In the genomic region with DNA sequence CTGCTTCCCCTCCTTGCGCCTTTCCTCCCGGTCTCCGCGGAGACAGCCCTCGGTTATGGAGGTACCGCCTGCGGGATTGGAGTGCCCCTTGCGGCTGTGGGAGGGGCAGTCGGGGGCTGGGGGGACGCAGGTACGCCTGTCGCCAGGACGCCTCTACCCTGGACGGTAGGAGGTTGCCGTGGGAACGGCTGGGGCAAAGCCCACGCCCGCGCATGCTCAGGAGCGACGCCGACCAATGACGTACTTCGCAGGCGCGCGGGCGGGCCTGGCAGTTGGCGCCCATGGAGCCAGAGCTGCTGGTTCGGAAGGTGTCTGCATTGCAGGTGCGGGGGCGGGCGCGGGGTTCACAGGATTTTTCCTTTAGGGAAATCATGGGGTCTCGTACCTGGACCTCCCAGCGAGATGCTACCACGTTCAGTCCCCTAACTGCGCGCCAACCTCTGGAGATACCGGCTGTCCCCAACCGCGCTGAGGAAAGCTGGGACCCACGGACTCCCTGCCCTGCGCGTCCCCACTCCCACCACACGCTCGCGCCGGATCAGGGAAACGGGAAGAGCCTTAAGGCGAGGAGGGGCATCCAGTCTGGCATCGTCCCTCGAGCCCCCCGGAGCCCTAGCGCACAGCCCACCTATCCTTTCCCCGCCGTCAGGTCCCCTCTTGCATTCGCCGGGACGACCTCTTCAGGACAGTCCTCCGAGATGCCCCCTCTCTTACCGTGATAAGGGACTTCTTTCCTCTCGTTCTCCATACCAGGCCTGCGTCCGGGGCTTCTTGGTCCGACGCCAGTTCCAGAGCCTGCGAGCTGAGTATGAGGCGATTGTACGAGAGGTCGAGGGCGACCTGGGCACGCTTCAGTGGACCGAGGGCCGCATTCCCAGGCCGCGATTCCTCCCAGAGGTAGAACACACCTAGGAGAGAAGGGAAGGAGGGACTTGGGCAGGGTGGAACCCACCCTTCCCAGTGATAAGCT, we compare ENCODE assay signal across 1 cellular context.
A peak's percentile ranks its signal among the peaks of the same experiment; 100 is the strongest.
TF ChIP-seq lines count a peak whose summit lies in the region.

A gene (plus strand): TSS at position 271 of the 970 bp plus-strand sequence. CDS start 11 bp downstream, at position 282.

TF ChIP-seq in HepG2, 621 proteins besides CTCF, POLR2A, EP300 and RAD21 (continued from another document and continues in another):
- TF ChIP-seq, protein P1, sequence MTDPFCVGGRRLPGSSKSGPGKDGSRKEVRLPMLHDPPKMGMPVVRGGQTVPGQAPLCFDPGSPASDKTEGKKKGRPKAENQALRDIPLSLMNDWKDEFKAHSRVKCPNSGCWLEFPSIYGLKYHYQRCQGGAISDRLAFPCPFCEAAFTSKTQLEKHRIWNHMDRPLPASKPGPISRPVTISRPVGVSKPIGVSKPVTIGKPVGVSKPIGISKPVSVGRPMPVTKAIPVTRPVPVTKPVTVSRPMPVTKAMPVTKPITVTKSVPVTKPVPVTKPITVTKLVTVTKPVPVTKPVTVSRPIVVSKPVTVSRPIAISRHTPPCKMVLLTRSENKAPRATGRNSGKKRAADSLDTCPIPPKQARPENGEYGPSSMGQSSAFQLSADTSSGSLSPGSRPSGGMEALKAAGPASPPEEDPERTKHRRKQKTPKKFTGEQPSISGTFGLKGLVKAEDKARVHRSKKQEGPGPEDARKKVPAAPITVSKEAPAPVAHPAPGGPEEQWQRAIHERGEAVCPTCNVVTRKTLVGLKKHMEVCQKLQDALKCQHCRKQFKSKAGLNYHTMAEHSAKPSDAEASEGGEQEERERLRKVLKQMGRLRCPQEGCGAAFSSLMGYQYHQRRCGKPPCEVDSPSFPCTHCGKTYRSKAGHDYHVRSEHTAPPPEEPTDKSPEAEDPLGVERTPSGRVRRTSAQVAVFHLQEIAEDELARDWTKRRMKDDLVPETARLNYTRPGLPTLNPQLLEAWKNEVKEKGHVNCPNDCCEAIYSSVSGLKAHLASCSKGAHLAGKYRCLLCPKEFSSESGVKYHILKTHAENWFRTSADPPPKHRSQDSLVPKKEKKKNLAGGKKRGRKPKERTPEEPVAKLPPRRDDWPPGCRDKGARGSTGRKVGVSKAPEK (CRISPR knock-in tag; IDR thresholded peaks at IDR 0.05; ENCODE audit: borderline replicate concordance) = no peak
- TF ChIP-seq PAWR (CRISPR knock-in tag; IDR thresholded peaks at IDR 0.05; ENCODE audit: borderline replicate concordance) (no peak), YEATS2 (CRISPR knock-in tag; IDR thresholded peaks at IDR 0.05; ENCODE audit: borderline replicate concordance) (peak; percentile 79), REPIN1 (CRISPR knock-in tag; IDR thresholded peaks at IDR 0.05; ENCODE audit: borderline replicate concordance, low read depth) (no peak), ZBTB20 (CRISPR knock-in tag; IDR thresholded peaks at IDR 0.05; ENCODE audit: borderline replicate concordance, low read depth) (no peak), ZNF720 (CRISPR knock-in tag; IDR thresholded peaks at IDR 0.05) (no peak), SMYD3 (CRISPR knock-in tag; IDR thresholded peaks at IDR 0.05) (no peak), ZNF335 (CRISPR knock-in tag; IDR thresholded peaks at IDR 0.05) (no peak), CBX5 (CRISPR knock-in tag; IDR thresholded peaks at IDR 0.05; ENCODE audit: borderline replicate concordance) (no peak), ERF (CRISPR knock-in tag; IDR thresholded peaks at IDR 0.05) (0 out of 2 replicates have a peak, but pooled peaks have one; percentile 42), ARID2 (CRISPR knock-in tag; IDR thresholded peaks at IDR 0.05; ENCODE audit: borderline replicate concordance) (no peak), FOXJ3 (CRISPR knock-in tag; IDR thresholded peaks at IDR 0.05; ENCODE audit: borderline replicate concordance) (no peak), ZSCAN9 (CRISPR knock-in tag; IDR thresholded peaks at IDR 0.05; ENCODE audit: borderline replicate concordance) (peak; percentile 29; the same call in 1 of the 2 replicates), ZFP62 (CRISPR knock-in tag; IDR thresholded peaks at IDR 0.05) (no peak), MXI1 (IDR thresholded peaks at IDR 0.05; ENCODE audit: borderline replicate concordance, low read depth, low read length) (peak; percentile 94; the same call in 2 of the 3 replicates), POLR2G (IDR thresholded peaks at IDR 0.05; ENCODE audit: low read depth, low read length) (peak; percentile 82), SP1 (IDR thresholded peaks at IDR 0.05) (no peak), SP1 (CRISPR knock-in tag; IDR thresholded peaks at IDR 0.05) (peak; percentile 42; the same call in 1 of the 2 replicates), ZNF138 (CRISPR knock-in tag; IDR thresholded peaks at IDR 0.05; ENCODE audit: low read depth) (0 out of 2 replicates have a peak, but pooled peaks have one; percentile 43), TSC22D2 (CRISPR knock-in tag; IDR thresholded peaks at IDR 0.05; ENCODE audit: borderline replicate concordance) (no peak), CREB1 (IDR thresholded peaks at IDR 0.05) (peak; percentile 88), CREB1 (CRISPR knock-in tag; IDR thresholded peaks at IDR 0.05) (peak; percentile 95), ZNF143 (CRISPR knock-in tag; IDR thresholded peaks at IDR 0.05) (no peak), FLYWCH1 (CRISPR knock-in tag; IDR thresholded peaks at IDR 0.05) (no peak), ZNF879 (CRISPR knock-in tag; IDR thresholded peaks at IDR 0.05) (no peak), ZMYM4 (CRISPR knock-in tag; IDR thresholded peaks at IDR 0.05) (0 out of 2 replicates have a peak, but pooled peaks have one; percentile 32), ZNF747 (CRISPR knock-in tag; IDR thresholded peaks at IDR 0.05; ENCODE audit: borderline replicate concordance) (no peak), ZNF232 (CRISPR knock-in tag; IDR thresholded peaks at IDR 0.05; ENCODE audit: borderline replicate concordance) (no peak), KMT2B (CRISPR knock-in tag; IDR thresholded peaks at IDR 0.05) (no peak), ZNF562 (CRISPR knock-in tag; IDR thresholded peaks at IDR 0.05; ENCODE audit: borderline replicate concordance) (no peak)
- TF ChIP-seq, protein P2, sequence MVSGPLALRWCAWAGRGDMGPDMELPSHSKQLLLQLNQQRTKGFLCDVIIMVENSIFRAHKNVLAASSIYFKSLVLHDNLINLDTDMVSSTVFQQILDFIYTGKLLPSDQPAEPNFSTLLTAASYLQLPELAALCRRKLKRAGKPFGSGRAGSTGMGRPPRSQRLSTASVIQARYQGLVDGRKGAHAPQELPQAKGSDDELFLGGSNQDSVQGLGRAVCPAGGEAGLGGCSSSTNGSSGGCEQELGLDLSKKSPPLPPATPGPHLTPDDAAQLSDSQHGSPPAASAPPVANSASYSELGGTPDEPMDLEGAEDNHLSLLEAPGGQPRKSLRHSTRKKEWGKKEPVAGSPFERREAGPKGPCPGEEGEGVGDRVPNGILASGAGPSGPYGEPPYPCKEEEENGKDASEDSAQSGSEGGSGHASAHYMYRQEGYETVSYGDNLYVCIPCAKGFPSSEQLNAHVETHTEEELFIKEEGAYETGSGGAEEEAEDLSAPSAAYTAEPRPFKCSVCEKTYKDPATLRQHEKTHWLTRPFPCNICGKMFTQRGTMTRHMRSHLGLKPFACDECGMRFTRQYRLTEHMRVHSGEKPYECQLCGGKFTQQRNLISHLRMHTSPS (CRISPR knock-in tag; IDR thresholded peaks at IDR 0.05; ENCODE audit: low read depth) = no peak
- TF ChIP-seq, protein P3, sequence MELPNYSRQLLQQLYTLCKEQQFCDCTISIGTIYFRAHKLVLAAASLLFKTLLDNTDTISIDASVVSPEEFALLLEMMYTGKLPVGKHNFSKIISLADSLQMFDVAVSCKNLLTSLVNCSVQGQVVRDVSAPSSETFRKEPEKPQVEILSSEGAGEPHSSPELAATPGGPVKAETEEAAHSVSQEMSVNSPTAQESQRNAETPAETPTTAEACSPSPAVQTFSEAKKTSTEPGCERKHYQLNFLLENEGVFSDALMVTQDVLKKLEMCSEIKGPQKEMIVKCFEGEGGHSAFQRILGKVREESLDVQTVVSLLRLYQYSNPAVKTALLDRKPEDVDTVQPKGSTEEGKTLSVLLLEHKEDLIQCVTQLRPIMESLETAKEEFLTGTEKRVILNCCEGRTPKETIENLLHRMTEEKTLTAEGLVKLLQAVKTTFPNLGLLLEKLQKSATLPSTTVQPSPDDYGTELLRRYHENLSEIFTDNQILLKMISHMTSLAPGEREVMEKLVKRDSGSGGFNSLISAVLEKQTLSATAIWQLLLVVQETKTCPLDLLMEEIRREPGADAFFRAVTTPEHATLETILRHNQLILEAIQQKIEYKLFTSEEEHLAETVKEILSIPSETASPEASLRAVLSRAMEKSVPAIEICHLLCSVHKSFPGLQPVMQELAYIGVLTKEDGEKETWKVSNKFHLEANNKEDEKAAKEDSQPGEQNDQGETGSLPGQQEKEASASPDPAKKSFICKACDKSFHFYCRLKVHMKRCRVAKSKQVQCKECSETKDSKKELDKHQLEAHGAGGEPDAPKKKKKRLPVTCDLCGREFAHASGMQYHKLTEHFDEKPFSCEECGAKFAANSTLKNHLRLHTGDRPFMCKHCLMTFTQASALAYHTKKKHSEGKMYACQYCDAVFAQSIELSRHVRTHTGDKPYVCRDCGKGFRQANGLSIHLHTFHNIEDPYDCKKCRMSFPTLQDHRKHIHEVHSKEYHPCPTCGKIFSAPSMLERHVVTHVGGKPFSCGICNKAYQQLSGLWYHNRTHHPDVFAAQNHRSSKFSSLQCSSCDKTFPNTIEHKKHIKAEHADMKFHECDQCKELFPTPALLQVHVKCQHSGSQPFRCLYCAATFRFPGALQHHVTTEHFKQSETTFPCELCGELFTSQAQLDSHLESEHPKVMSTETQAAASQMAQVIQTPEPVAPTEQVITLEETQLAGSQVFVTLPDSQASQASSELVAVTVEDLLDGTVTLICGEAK (IDR thresholded peaks at IDR 0.05) = no peak
- TF ChIP-seq, protein P3 (CRISPR knock-in tag; IDR thresholded peaks at IDR 0.05) = no peak; the same call in 1 of the 2 replicates
- TF ChIP-seq, protein P4, sequence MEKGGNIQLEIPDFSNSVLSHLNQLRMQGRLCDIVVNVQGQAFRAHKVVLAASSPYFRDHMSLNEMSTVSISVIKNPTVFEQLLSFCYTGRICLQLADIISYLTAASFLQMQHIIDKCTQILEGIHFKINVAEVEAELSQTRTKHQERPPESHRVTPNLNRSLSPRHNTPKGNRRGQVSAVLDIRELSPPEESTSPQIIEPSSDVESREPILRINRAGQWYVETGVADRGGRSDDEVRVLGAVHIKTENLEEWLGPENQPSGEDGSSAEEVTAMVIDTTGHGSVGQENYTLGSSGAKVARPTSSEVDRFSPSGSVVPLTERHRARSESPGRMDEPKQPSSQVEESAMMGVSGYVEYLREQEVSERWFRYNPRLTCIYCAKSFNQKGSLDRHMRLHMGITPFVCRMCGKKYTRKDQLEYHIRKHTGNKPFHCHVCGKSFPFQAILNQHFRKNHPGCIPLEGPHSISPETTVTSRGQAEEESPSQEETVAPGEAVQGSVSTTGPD (CRISPR knock-in tag; IDR thresholded peaks at IDR 0.05) = no peak
- TF ChIP-seq, protein P5, sequence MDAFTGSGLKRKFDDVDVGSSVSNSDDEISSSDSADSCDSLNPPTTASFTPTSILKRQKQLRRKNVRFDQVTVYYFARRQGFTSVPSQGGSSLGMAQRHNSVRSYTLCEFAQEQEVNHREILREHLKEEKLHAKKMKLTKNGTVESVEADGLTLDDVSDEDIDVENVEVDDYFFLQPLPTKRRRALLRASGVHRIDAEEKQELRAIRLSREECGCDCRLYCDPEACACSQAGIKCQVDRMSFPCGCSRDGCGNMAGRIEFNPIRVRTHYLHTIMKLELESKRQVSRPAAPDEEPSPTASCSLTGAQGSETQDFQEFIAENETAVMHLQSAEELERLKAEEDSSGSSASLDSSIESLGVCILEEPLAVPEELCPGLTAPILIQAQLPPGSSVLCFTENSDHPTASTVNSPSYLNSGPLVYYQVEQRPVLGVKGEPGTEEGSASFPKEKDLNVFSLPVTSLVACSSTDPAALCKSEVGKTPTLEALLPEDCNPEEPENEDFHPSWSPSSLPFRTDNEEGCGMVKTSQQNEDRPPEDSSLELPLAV (CRISPR knock-in tag; conservative IDR thresholded peaks at IDR 0.05; ENCODE audit: low read depth) = no peak
- TF ChIP-seq, protein P6, sequence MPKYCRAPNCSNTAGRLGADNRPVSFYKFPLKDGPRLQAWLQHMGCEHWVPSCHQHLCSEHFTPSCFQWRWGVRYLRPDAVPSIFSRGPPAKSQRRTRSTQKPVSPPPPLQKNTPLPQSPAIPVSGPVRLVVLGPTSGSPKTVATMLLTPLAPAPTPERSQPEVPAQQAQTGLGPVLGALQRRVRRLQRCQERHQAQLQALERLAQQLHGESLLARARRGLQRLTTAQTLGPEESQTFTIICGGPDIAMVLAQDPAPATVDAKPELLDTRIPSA (CRISPR knock-in tag; IDR thresholded peaks at IDR 0.05; ENCODE audit: borderline replicate concordance) = 0 out of 2 replicates have a peak, but pooled peaks have one; percentile 31
- TF ChIP-seq, protein P7, sequence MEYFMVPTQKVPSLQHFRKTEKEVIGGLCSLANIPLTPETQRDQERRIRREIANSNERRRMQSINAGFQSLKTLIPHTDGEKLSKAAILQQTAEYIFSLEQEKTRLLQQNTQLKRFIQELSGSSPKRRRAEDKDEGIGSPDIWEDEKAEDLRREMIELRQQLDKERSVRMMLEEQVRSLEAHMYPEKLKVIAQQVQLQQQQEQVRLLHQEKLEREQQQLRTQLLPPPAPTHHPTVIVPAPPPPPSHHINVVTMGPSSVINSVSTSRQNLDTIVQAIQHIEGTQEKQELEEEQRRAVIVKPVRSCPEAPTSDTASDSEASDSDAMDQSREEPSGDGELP (IDR thresholded peaks at IDR 0.05; ENCODE audit: borderline replicate concordance, low read depth) = no peak; the same call in 1 of the 2 replicates
